ENCODE assay signal across 29 cellular contexts in genomic region chr9:7042124-7042523, GRCh38.
DNase-seq lines count a peak whose midpoint lies in the region; ATAC-seq, FAIRE-seq and TF ChIP-seq lines count a peak whose summit lies in the region.
"Had no signal": no experiment of that assay in that cellular context is flagged by ENCODE, and none has a peak within 500 bp of the region (broad histone marks: within the 10 kb centered on the region; RNA-seq: fewer than 3 reads in every experiment).

No MANE protein-coding gene starts in this region.

- H3K36me3 Mint-ChIP-seq in T-cell: peaks cover 53% of the 10 kb centered on the region

- FAIRE-seq in GM12891 (lab: Jason Lieb, UNC): peak; percentile 52
- FAIRE-seq: astrocyte, TTC549 had no signal

- ATAC-seq in T-cell (replicated peaks in 1 of 4) (no peak), HG03432 (IDR thresholded peaks at IDR 0.05; ENCODE audit: unreplicated experiment) (no peak)
- ATAC-seq: activated CD8-positive, alpha-beta memory T cell treated with anti-CD3 and anti-CD28 coated beads, Interleukin-2, amount 10 ng/mL, durations not matched to agents 7 days and 5 days; effector memory CD8-positive, alpha-beta T cell; right cardiac atrium had no signal

- peaks cover 0 to 10% (median 0%) of the 10 kb centered on the region in 3 donors for H3K4me1 Mint-ChIP-seq in T-cell
- H3K4me1 Mint-ChIP-seq: activated naive CD8-positive, alpha-beta T cell treated with anti-CD3 and anti-CD28 coated beads, Interleukin-2, amount 10 ng/mL, durations not matched to agents 7 days and 5 days had no signal

- H3K27me3 Mint-ChIP-seq in T-cell: no peaks in the 10 kb centered on the region
- H3K27me3 Mint-ChIP-seq: activated CD8-positive, alpha-beta memory T cell treated with anti-CD3 and anti-CD28 coated beads, Interleukin-2, amount 10 ng/mL, durations not matched to agents 7 days and 5 days; activated naive CD8-positive, alpha-beta T cell treated with anti-CD3 and anti-CD28 coated beads, Interleukin-2, amount 10 ng/mL, durations not matched to agents 7 days and 5 days; CD8-positive, alpha-beta memory T cell; effector memory CD8-positive, alpha-beta T cell; naive B cell; stimulated activated naive CD8-positive, alpha-beta T cell treated with anti-CD3 and anti-CD28 coated beads, Interleukin-15, Interleukin-2, amounts not matched to agents 100 ng/mL and 50 ng/mL, for 24 hours had no signal

- no peaks in the 10 kb centered on the region for H3K9me3 Mint-ChIP-seq in T-cell
- H3K9me3 Mint-ChIP-seq: activated naive CD8-positive, alpha-beta T cell treated with anti-CD3 and anti-CD28 coated beads, Interleukin-2, amount 10 ng/mL, durations not matched to agents 7 days and 5 days; CD8-positive, alpha-beta memory T cell; effector memory CD8-positive, alpha-beta T cell; naive B cell; stimulated activated naive CD8-positive, alpha-beta T cell treated with anti-CD3 and anti-CD28 coated beads, Interleukin-15, Interleukin-2, amounts not matched to agents 100 ng/mL and 50 ng/mL, for 24 hours had no signal

- TF ChIP-seq POLR2A in GM12891 (IDR thresholded peaks at IDR 0.05; ENCODE audit: low read depth, low read length): no peak

- H3K4me3 Mint-ChIP-seq in T-cell: no peak overlapping the region
- H3K4me3 Mint-ChIP-seq: activated CD8-positive, alpha-beta memory T cell treated with anti-CD3 and anti-CD28 coated beads, Interleukin-2, amount 10 ng/mL, durations not matched to agents 7 days and 5 days; activated naive CD8-positive, alpha-beta T cell treated with anti-CD3 and anti-CD28 coated beads, Interleukin-2, amount 10 ng/mL, durations not matched to agents 7 days and 5 days; CD8-positive, alpha-beta memory T cell; effector memory CD8-positive, alpha-beta T cell; naive B cell; stimulated activated naive CD8-positive, alpha-beta T cell treated with anti-CD3 and anti-CD28 coated beads, Interleukin-15, Interleukin-2, amounts not matched to agents 100 ng/mL and 50 ng/mL, for 24 hours had no signal

- no peak for TF ChIP-seq CTCF in AG09319 (IDR thresholded peaks at IDR 0.05; ENCODE audit: low read depth, low read length)

- CTCF ChIA-PET in T-cell (lab: Charles Lee): interaction anchor here in 1 of 2 donors (0.5 kb wide), 1 partner anchor 757 kb away, joined by 5 read pairs; the partner anchor contains the start of gene DMAC1

- POLR2A ChIA-PET in T-cell (lab: Charles Lee): no interaction called here

- DNase-seq in AG09319 (ENCODE audit: extremely low read depth, low read depth) (peak; percentile 18), GM12891 (ENCODE audit: insufficient read length, low spot score) (no peak), amniotic epithelial cell (ENCODE audit: low read depth) (peak; percentile 55), fibroblast of peridontal ligament (ENCODE audit: extremely low read depth) (peak; percentile 45), T-cell (no peak), NCI-H2081 treated with DMSO at 0.1 percent for 48 hours (lab: John Stamatoyannopoulos, UW) (no peak)
- DNase-seq: activated CD8-positive, alpha-beta memory T cell treated with anti-CD3 and anti-CD28 coated beads, Interleukin-2, amount 10 ng/mL, durations not matched to agents 7 days and 5 days; activated gamma-delta T cell treated with Interleukin-2 at 50 U/mL for 16 hours; activated naive CD8-positive, alpha-beta T cell treated with anti-CD3 and anti-CD28 coated beads, Interleukin-2, amount 10 ng/mL, durations not matched to agents 7 days and 5 days; activated T-cell treated with anti-CD3 and anti-CD28 coated beads, Interleukin-2, amount 50 U/mL, for 48 hours; BE2C; caudate nucleus; CD8-positive, alpha-beta memory T cell; cortex of kidney; DMS 273 treated with DMSO at 0.1 percent for 48 hours; effector memory CD8-positive, alpha-beta T cell; kidney glomerular epithelial cell; midbrain; naive B cell; NCI-H1048; NCI-H446 treated with DMSO at 0.1 percent for 48 hours; posterior cingulate gyrus; right cardiac atrium; RPMI8226; stimulated activated CD8-positive, alpha-beta memory T cell treated with anti-CD3 and anti-CD28 coated beads, Interleukin-4, amount 100 ng/mL, for 48 hours had no signal

- no peak overlapping the region for H3K27ac Mint-ChIP-seq in T-cell
- H3K27ac Mint-ChIP-seq: activated CD8-positive, alpha-beta memory T cell treated with anti-CD3 and anti-CD28 coated beads, Interleukin-2, amount 10 ng/mL, durations not matched to agents 7 days and 5 days; activated naive CD8-positive, alpha-beta T cell treated with anti-CD3 and anti-CD28 coated beads, Interleukin-2, amount 10 ng/mL, durations not matched to agents 7 days and 5 days; effector memory CD8-positive, alpha-beta T cell; stimulated activated naive CD8-positive, alpha-beta T cell treated with anti-CD3 and anti-CD28 coated beads, Interleukin-15, Interleukin-2, amounts not matched to agents 100 ng/mL and 50 ng/mL, for 24 hours had no signal

TF ChIP-seq in GM12891, 5 proteins besides CTCF, POLR2A, EP300 and RAD21:
- TF ChIP-seq POLR2AphosphoS5 (IDR thresholded peaks at IDR 0.05; ENCODE audit: low read depth, low read length) (no peak), PAX5 (IDR thresholded peaks at IDR 0.05; ENCODE audit: insufficient read depth, low read length, severe bottlenecking) (no peak), SPI1 (IDR thresholded peaks at IDR 0.05; ENCODE audit: low read depth, low read length) (no peak), TAF1 (IDR thresholded peaks at IDR 0.05; ENCODE audit: low read depth, low read length) (no peak), POU2F2 (IDR thresholded peaks at IDR 0.05; ENCODE audit: low read depth, low read length) (no peak)

Comparison
In these comparisons a context has a peak if more than half of its experiments do, and no peak if none do; other contexts are left out.
1. DNase-seq: peak in AG09319 (single experiment), amniotic epithelial cell (single experiment) and fibroblast of peridontal ligament (single experiment); none in GM12891 (single experiment), T-cell (0 of 34) and NCI-H2081 treated with DMSO at 0.1 percent for 48 hours (single experiment).